13 cellular contexts compared by ENCODE assay signal in the genomic region with DNA sequence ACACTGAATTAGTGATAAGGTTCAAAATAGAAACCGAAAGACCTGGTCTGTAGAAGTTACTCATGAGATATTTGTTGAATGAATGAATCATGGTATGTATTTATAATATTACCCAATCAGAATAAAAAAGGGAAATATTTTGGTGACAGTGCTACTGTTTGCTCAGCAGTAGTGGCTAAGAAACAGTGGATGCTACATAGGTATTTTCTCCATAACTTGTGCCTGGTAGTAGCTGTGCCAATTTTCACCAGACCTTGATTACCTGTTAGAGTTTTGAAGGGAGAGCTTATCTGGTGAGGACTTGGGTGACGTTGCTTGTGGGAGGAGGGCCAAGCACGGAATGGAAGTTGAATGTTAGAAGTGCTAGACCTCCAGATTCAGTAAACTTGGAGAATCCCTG. TPM values are rescaled to one million over a fixed set of nuclear protein-coding genes. Genes with fewer than 3 reads are reported as not detected.
DNase-seq lines count a peak whose midpoint lies in the region; ATAC-seq and TF ChIP-seq lines count a peak whose summit lies in the region.
"Had no signal": no experiment of that assay in that cellular context is flagged by ENCODE, and none has a peak within 500 bp of the region (broad histone marks: within the 10 kb centered on the region; RNA-seq: fewer than 3 reads in every experiment).

No MANE protein-coding gene starts in this region.

- no peak for TF ChIP-seq CTCF in CD14-positive monocyte (IDR thresholded peaks at IDR 0.05)
- TF ChIP-seq CTCF in MM.1S (IDR thresholded peaks at IDR 0.05; ENCODE audit: low read length): no peak
- no peak for TF ChIP-seq CTCF in coronary artery (IDR thresholded peaks at IDR 0.05)
- TF ChIP-seq CTCF in osteocyte (IDR thresholded peaks at IDR 0.05): no peak

- H2AFZ ChIP-seq in MM.1S (ENCODE audit: low read length): no peak overlapping the region

- H3K9me3 Mint-ChIP-seq in CD14-positive monocyte (no peaks in the 10 kb centered on the region), osteocyte (ENCODE audit: unreplicated experiment) (no peaks in the 10 kb centered on the region)
- H3K9me3 Mint-ChIP-seq: IgD-negative memory B cell had no signal

- H3K4me3 ChIP-seq in MM.1S (ENCODE audit: low read length): no peak overlapping the region
- H3K4me3 ChIP-seq in coronary artery: no peak overlapping the region
- H3K4me3 ChIP-seq: skin epidermis had no signal

- no peaks in the 10 kb centered on the region for H3K9me3 ChIP-seq in MM.1S (replicated peaks; ENCODE audit: insufficient read depth, low read length)

- H3K27me3 Mint-ChIP-seq in CD14-positive monocyte (ENCODE audit: low read depth in 3 of 3) (peaks cover 0 to 2% (median 0%) of the 10 kb centered on the region in 3 donors), osteocyte (ENCODE audit: unreplicated experiment) (no peaks in the 10 kb centered on the region)
- H3K27me3 Mint-ChIP-seq: activated CD8-positive, alpha-beta memory T cell treated with anti-CD3 and anti-CD28 coated beads, Interleukin-2, amount 10 ng/mL, durations not matched to agents 7 days and 5 days; IgD-negative memory B cell had no signal

- DNase-seq in CD14-positive monocyte (ENCODE audit: low spot score): no peak
- DNase-seq in MM.1S: no peak
- DNase-seq in coronary artery (ENCODE audit: low spot score): no peak
- no peak for DNase-seq in osteocyte (ENCODE audit: extremely low spot score, unreplicated experiment)
- DNase-seq in activated CD8-positive, alpha-beta memory T cell treated with anti-CD3 and anti-CD28 coated beads for 24 hours: no peak
- DNase-seq in NCI-H345 treated with DMSO at 0.1 percent for 48 hours (lab: John Stamatoyannopoulos, UW; ENCODE audit: unreplicated experiment): no peak
- DNase-seq in anterior cingulate cortex (lab: John Stamatoyannopoulos, UW): no peak
- DNase-seq: activated CD8-positive, alpha-beta memory T cell treated with anti-CD3 and anti-CD28 coated beads, Interleukin-2, amount 10 ng/mL, durations not matched to agents 7 days and 5 days; T1000 had no signal

- intact Hi-C loops in CD14-positive monocyte (cut with micrococcal nuclease): loop anchor here in 1 of 2 donors (2.0 kb wide), 2 partner anchors 16 to 44 kb away; no protein-coding TSS in a partner anchor

- no peaks in the 10 kb centered on the region for H3K27me3 ChIP-seq in MM.1S (replicated peaks; ENCODE audit: insufficient read depth, low read length)

- peaks cover 84% of the 10 kb centered on the region for H3K4me1 ChIP-seq in MM.1S (ENCODE audit: low read length)

- H3K79me2 ChIP-seq in MM.1S (ENCODE audit: low read length): peaks cover 90% of the 10 kb centered on the region

- peak overlapping the region in 1 of 2 donors; percentile 59 for H3K4me3 Mint-ChIP-seq in CD14-positive monocyte
- no peak overlapping the region for H3K4me3 Mint-ChIP-seq in osteocyte (ENCODE audit: unreplicated experiment)
- H3K4me3 Mint-ChIP-seq: activated CD8-positive, alpha-beta memory T cell treated with anti-CD3 and anti-CD28 coated beads, Interleukin-2, amount 10 ng/mL, durations not matched to agents 7 days and 5 days; IgD-negative memory B cell had no signal

- H3K4me1 Mint-ChIP-seq in CD14-positive monocyte (peaks cover 43% of the 10 kb centered on the region), osteocyte (ENCODE audit: unreplicated experiment) (peaks cover 44% of the 10 kb centered on the region)

- ATAC-seq in SK-N-SH treated with all-trans-retinoic acid at 6 μM for 48 hours: no peak
- ATAC-seq: activated CD8-positive, alpha-beta memory T cell treated with anti-CD3 and anti-CD28 coated beads, Interleukin-2, amount 10 ng/mL, durations not matched to agents 7 days and 5 days; Panc1 had no signal

- H3K9me2 ChIP-seq in MM.1S (replicated peaks; ENCODE audit: insufficient read depth, low read length): no peaks in the 10 kb centered on the region

- H3K27ac ChIP-seq in MM.1S (ENCODE audit: low read length): peak overlapping the region; percentile 20; the same call in 1 of the 2 replicates
- peak overlapping the region; percentile 51 to 72 for H3K27ac ChIP-seq in coronary artery
- H3K27ac ChIP-seq: skin epidermis had no signal

- H3K27ac Mint-ChIP-seq in CD14-positive monocyte: peak overlapping the region; percentile 84 to 94 (median 92)
- peak overlapping the region; percentile 81 for H3K27ac Mint-ChIP-seq in osteocyte (ENCODE audit: unreplicated experiment)
- H3K27ac Mint-ChIP-seq: activated CD8-positive, alpha-beta memory T cell treated with anti-CD3 and anti-CD28 coated beads, Interleukin-2, amount 10 ng/mL, durations not matched to agents 7 days and 5 days; IgD-negative memory B cell had no signal

- H3K36me3 Mint-ChIP-seq in CD14-positive monocyte (peaks cover 54 to 61% of the 10 kb centered on the region in 2 donors), osteocyte (ENCODE audit: unreplicated experiment) (peaks cover 3% of the 10 kb centered on the region)

- peaks cover 63% of the 10 kb centered on the region for H4K20me1 ChIP-seq in MM.1S (ENCODE audit: insufficient read depth, low read length)

- peak overlapping the region; percentile 7; the same call in 1 of the 2 replicates for H3K4me2 ChIP-seq in MM.1S (ENCODE audit: low read depth, low read length)

- peaks cover 14% of the 10 kb centered on the region; the same call in 1 of the 2 replicates for H3K36me3 ChIP-seq in MM.1S (replicated peaks; ENCODE audit: insufficient read depth, low read length)

- H3K9ac ChIP-seq in MM.1S (ENCODE audit: low read length): no peak overlapping the region

- H3F3A ChIP-seq in MM.1S (ENCODE audit: insufficient read depth, low read length): peaks cover 54% of the 10 kb centered on the region

TF ChIP-seq in SK-N-SH treated with all-trans-retinoic acid at 6 μM for 48 hours, 23 proteins besides CTCF, POLR2A, EP300 and RAD21:
- TF ChIP-seq, protein P1, sequence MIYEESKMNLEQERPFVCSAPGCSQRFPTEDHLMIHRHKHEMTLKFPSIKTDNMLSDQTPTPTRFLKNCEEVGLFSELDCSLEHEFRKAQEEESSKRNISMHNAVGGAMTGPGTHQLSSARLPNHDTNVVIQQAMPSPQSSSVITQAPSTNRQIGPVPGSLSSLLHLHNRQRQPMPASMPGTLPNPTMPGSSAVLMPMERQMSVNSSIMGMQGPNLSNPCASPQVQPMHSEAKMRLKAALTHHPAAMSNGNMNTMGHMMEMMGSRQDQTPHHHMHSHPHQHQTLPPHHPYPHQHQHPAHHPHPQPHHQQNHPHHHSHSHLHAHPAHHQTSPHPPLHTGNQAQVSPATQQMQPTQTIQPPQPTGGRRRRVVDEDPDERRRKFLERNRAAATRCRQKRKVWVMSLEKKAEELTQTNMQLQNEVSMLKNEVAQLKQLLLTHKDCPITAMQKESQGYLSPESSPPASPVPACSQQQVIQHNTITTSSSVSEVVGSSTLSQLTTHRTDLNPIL (CRISPR knock-in tag; IDR thresholded peaks at IDR 0.05; ENCODE audit: low read depth): no peak
- TF ChIP-seq OSR1 (CRISPR knock-in tag; IDR thresholded peaks at IDR 0.05) (no peak), BACH2 (CRISPR knock-in tag; IDR thresholded peaks at IDR 0.05; ENCODE audit: borderline replicate concordance) (no peak)
- TF ChIP-seq, protein P2, sequence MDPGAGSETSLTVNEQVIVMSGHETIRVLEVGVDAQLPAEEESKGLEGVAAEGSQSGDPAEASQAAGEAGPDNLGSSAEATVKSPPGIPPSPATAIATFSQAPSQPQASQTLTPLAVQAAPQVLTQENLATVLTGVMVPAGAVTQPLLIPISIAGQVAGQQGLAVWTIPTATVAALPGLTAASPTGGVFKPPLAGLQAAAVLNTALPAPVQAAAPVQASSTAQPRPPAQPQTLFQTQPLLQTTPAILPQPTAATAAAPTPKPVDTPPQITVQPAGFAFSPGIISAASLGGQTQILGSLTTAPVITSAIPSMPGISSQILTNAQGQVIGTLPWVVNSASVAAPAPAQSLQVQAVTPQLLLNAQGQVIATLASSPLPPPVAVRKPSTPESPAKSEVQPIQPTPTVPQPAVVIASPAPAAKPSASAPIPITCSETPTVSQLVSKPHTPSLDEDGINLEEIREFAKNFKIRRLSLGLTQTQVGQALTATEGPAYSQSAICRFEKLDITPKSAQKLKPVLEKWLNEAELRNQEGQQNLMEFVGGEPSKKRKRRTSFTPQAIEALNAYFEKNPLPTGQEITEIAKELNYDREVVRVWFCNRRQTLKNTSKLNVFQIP (CRISPR knock-in tag; IDR thresholded peaks at IDR 0.05; ENCODE audit: borderline replicate concordance, low read depth): no peak
TF ChIP-seq in SK-N-SH treated with all-trans-retinoic acid at 6 μM for 48 hours: peak in this region for 0.

RNA-seq across cellular contexts. Expression of a gene that starts 14.3 kb away (rescaled TPM):
- 1 to 10 TPM; 6.0 to 8.5 TPM for polyA plus RNA-seq in CD14-positive monocyte
- 28.3 and 33.8 TPM in 2 replicates for total RNA-seq in osteocyte
